Comparison of ENCODE assay signal across 1 cellular context in the genomic region with DNA sequence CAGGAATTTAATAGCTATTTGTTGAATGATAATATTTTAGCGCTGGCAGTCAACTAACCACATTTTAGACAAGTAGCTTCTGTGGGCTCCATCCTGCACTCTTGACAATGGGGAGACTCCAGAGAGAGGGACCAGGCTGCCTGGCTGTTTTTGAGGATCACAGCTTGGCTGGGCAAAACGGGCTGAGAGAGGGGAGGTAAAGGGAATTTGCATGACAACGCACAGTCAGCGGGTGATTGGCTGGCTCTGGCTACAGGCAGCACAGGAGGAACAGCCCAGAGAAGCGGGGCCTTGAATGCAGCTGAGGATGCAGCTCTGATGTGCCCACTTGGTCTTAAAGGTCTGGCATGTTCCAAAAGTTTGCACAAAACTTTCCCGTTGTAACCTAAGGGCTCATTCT.
TF ChIP-seq lines count a peak whose summit lies in the region.

No MANE protein-coding gene starts in this region.

TF ChIP-seq in GM23338, 12 proteins besides CTCF, POLR2A, EP300 and RAD21 (continued from another document):
- TF ChIP-seq, protein P1, sequence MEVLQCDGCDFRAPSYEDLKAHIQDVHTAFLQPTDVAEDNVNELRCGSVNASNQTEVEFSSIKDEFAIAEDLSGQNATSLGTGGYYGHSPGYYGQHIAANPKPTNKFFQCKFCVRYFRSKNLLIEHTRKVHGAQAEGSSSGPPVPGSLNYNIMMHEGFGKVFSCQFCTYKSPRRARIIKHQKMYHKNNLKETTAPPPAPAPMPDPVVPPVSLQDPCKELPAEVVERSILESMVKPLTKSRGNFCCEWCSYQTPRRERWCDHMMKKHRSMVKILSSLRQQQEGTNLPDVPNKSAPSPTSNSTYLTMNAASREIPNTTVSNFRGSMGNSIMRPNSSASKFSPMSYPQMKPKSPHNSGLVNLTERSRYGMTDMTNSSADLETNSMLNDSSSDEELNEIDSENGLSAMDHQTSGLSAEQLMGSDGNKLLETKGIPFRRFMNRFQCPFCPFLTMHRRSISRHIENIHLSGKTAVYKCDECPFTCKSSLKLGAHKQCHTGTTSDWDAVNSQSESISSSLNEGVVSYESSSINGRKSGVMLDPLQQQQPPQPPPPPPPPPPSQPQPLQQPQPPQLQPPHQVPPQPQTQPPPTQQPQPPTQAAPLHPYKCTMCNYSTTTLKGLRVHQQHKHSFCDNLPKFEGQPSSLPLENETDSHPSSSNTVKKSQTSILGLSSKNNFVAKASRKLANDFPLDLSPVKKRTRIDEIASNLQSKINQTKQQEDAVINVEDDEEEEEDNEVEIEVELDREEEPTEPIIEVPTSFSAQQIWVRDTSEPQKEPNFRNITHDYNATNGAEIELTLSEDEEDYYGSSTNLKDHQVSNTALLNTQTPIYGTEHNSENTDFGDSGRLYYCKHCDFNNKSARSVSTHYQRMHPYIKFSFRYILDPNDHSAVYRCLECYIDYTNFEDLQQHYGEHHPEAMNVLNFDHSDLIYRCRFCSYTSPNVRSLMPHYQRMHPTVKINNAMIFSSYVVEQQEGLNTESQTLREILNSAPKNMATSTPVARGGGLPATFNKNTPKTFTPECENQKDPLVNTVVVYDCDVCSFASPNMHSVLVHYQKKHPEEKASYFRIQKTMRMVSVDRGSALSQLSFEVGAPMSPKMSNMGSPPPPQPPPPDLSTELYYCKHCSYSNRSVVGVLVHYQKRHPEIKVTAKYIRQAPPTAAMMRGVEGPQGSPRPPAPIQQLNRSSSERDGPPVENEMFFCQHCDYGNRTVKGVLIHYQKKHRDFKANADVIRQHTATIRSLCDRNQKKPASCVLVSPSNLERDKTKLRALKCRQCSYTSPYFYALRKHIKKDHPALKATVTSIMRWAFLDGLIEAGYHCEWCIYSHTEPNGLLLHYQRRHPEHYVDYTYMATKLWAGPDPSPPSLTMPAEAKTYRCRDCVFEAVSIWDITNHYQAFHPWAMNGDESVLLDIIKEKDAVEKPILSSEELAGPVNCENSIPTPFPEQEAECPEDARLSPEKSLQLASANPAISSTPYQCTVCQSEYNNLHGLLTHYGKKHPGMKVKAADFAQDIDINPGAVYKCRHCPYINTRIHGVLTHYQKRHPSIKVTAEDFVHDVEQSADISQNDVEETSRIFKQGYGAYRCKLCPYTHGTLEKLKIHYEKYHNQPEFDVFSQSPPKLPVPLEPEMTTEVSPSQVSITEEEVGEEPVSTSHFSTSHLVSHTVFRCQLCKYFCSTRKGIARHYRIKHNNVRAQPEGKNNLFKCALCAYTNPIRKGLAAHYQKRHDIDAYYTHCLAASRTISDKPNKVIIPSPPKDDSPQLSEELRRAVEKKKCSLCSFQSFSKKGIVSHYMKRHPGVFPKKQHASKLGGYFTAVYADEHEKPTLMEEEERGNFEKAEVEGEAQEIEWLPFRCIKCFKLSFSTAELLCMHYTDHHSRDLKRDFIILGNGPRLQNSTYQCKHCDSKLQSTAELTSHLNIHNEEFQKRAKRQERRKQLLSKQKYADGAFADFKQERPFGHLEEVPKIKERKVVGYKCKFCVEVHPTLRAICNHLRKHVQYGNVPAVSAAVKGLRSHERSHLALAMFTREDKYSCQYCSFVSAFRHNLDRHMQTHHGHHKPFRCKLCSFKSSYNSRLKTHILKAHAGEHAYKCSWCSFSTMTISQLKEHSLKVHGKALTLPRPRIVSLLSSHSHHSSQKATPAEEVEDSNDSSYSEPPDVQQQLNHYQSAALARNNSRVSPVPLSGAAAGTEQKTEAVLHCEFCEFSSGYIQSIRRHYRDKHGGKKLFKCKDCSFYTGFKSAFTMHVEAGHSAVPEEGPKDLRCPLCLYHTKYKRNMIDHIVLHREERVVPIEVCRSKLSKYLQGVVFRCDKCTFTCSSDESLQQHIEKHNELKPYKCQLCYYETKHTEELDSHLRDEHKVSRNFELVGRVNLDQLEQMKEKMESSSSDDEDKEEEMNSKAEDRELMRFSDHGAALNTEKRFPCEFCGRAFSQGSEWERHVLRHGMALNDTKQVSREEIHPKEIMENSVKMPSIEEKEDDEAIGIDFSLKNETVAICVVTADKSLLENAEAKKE (CRISPR knock-in tag; IDR thresholded peaks at IDR 0.05), result no peak
